Comparison of ENCODE assay signal across 1 cellular context in genomic region chr19:13804830-13805683, GRCh38.
TF ChIP-seq lines count a peak whose summit lies in the region.

No MANE protein-coding gene starts in this region.

TF ChIP-seq in GM12878, 131 proteins besides CTCF, POLR2A, EP300 and RAD21:
- TF ChIP-seq MTA2 (IDR thresholded peaks at IDR 0.05; ENCODE audit: low read depth) (no peak), ZBTB33 (IDR thresholded peaks at IDR 0.05) (peak; percentile 78; the same call in 1 of the 2 replicates)
